25 cellular contexts compared by ENCODE assay signal in genomic region chr5:34600118-34600493, GRCh38.
"Had no signal": no experiment of that assay in that cellular context is flagged by ENCODE, and none has a peak within 500 bp of the region (broad histone marks: within the 10 kb centered on the region; RNA-seq: fewer than 3 reads in every experiment).

No MANE protein-coding gene starts in this region.

- H3K4me1 ChIP-seq: colonic mucosa had no signal

- H3K27ac ChIP-seq: colonic mucosa, esophagus squamous epithelium, gastroesophageal sphincter, heart right ventricle, VCaP had no signal

- H3K9me3 ChIP-seq: ascending aorta, colonic mucosa, esophagus squamous epithelium, gastroesophageal sphincter, heart right ventricle had no signal

- H3K4me3 ChIP-seq: ascending aorta, colonic mucosa, esophagus squamous epithelium, gastroesophageal sphincter, heart right ventricle had no signal

- H3K36me3 Mint-ChIP-seq: activated naive CD4-positive, alpha-beta T cell treated with anti-CD3 and anti-CD28 coated beads, Interleukin-2, amount 10 ng/mL, durations not matched to agents 7 days and 5 days; activated naive CD4-positive, alpha-beta T cell treated with anti-CD3 and anti-CD28 coated beads, Interleukin-2, amount 50 U/mL, for 72 hours; activated naive CD8-positive, alpha-beta T cell treated with anti-CD3 and anti-CD28 coated beads, Interleukin-2, amount 10 ng/mL, durations not matched to agents 7 days and 5 days had no signal

- H3K36me3 ChIP-seq: ascending aorta, colonic mucosa, esophagus squamous epithelium, gastroesophageal sphincter, heart right ventricle had no signal

- H3K4me1 Mint-ChIP-seq: activated CD4-positive, alpha-beta memory T cell treated with anti-CD3 and anti-CD28 coated beads, Interleukin-2, amount 10 ng/mL, durations not matched to agents 7 days and 5 days; activated CD4-positive, alpha-beta T cell treated with anti-CD3 and anti-CD28 coated beads, Interleukin-2, amount 10 ng/mL, durations not matched to agents 7 days and 5 days; activated naive CD4-positive, alpha-beta T cell treated with anti-CD3 and anti-CD28 coated beads, Interleukin-2, amount 10 ng/mL, durations not matched to agents 7 days and 5 days; activated naive CD8-positive, alpha-beta T cell treated with anti-CD3 and anti-CD28 coated beads, Interleukin-2, amount 10 ng/mL, durations not matched to agents 7 days and 5 days had no signal

- ATAC-seq: activated naive CD4-positive, alpha-beta T cell treated with anti-CD3 and anti-CD28 coated beads, Interleukin-2, amount 50 U/mL, for 72 hours; activated T-cell treated with anti-CD3 and anti-CD28 coated beads, Interleukin-2, amount 50 U/mL, for 72 hours; gastroesophageal sphincter; heart right ventricle; WTC11 had no signal

- H3K4me3 Mint-ChIP-seq: activated CD4-positive, alpha-beta memory T cell treated with anti-CD3 and anti-CD28 coated beads, Interleukin-2, amount 10 ng/mL, durations not matched to agents 7 days and 5 days; activated CD4-positive, alpha-beta T cell treated with anti-CD3 and anti-CD28 coated beads, Interleukin-2, amount 10 ng/mL, durations not matched to agents 7 days and 5 days; activated naive CD4-positive, alpha-beta T cell treated with anti-CD3 and anti-CD28 coated beads, Interleukin-2, amount 10 ng/mL, durations not matched to agents 7 days and 5 days; activated naive CD8-positive, alpha-beta T cell treated with anti-CD3 and anti-CD28 coated beads, Interleukin-2, amount 10 ng/mL, durations not matched to agents 7 days and 5 days; activated T-cell treated with anti-CD3 and anti-CD28 coated beads, Interleukin-2, amount 50 U/mL, for 24 hours; activated T-cell treated with anti-CD3 and anti-CD28 coated beads, Interleukin-2, amount 50 U/mL, for 72 hours; WTC11 had no signal

- H3K27me3 ChIP-seq: ascending aorta, colonic mucosa, esophagus squamous epithelium, gastroesophageal sphincter, heart right ventricle had no signal

- DNase-seq: activated CD4-positive, alpha-beta memory T cell treated with anti-CD3 and anti-CD28 coated beads, Interleukin-2, amount 10 ng/mL, durations not matched to agents 7 days and 5 days; activated CD4-positive, alpha-beta T cell treated with anti-CD3 and anti-CD28 coated beads for 1 hour; activated CD4-positive, alpha-beta T cell treated with anti-CD3 and anti-CD28 coated beads for 4 hours; activated CD4-positive, alpha-beta T cell treated with anti-CD3 and anti-CD28 coated beads, Interleukin-2, amount 10 ng/mL, durations not matched to agents 7 days and 5 days; activated CD4-positive, alpha-beta T cell treated with anti-CD3 and anti-CD28 coated beads, Interleukin-2, amount 50 U/mL, for 4 hours; activated CD8-positive, alpha-beta memory T cell treated with anti-CD3 and anti-CD28 coated beads, Interleukin-2, amount 50 U/mL, for 48 hours; activated gamma-delta T cell; activated naive CD4-positive, alpha-beta T cell; activated naive CD4-positive, alpha-beta T cell treated with anti-CD3 and anti-CD28 coated beads, Interleukin-2, amount 10 ng/mL, durations not matched to agents 7 days and 5 days; activated naive CD8-positive, alpha-beta T cell treated with anti-CD3 and anti-CD28 coated beads, Interleukin-2, amount 10 ng/mL, durations not matched to agents 7 days and 5 days; activated T-cell treated with anti-CD3 and anti-CD28 coated beads for 4 hours; activated T-cell treated with anti-CD3 and anti-CD28 coated beads, Interleukin-2, amount 50 U/mL, for 24 hours; activated T-cell treated with anti-CD3 and anti-CD28 coated beads, Interleukin-2, amount 50 U/mL, for 72 hours; caudate nucleus; colonic mucosa; effector CD8-positive, alpha-beta T cell; esophagus squamous epithelium; foreskin melanocyte; heart right ventricle; T-helper 2 cell had no signal

- H3K9me3 Mint-ChIP-seq: activated CD4-positive, alpha-beta memory T cell treated with anti-CD3 and anti-CD28 coated beads, Interleukin-2, amount 10 ng/mL, durations not matched to agents 7 days and 5 days; activated CD4-positive, alpha-beta T cell treated with anti-CD3 and anti-CD28 coated beads, Interleukin-2, amount 10 ng/mL, durations not matched to agents 7 days and 5 days; activated naive CD4-positive, alpha-beta T cell treated with anti-CD3 and anti-CD28 coated beads, Interleukin-2, amount 10 ng/mL, durations not matched to agents 7 days and 5 days; activated naive CD4-positive, alpha-beta T cell treated with anti-CD3 and anti-CD28 coated beads, Interleukin-2, amount 50 U/mL, for 72 hours; activated naive CD8-positive, alpha-beta T cell treated with anti-CD3 and anti-CD28 coated beads, Interleukin-2, amount 10 ng/mL, durations not matched to agents 7 days and 5 days; activated T-cell treated with anti-CD3 and anti-CD28 coated beads, Interleukin-2, amount 50 U/mL, for 24 hours; activated T-cell treated with anti-CD3 and anti-CD28 coated beads, Interleukin-2, amount 50 U/mL, for 72 hours had no signal

- H3K27me3 Mint-ChIP-seq: activated CD4-positive, alpha-beta T cell treated with anti-CD3 and anti-CD28 coated beads, Interleukin-2, amount 10 ng/mL, durations not matched to agents 7 days and 5 days; activated naive CD4-positive, alpha-beta T cell treated with anti-CD3 and anti-CD28 coated beads, Interleukin-2, amount 10 ng/mL, durations not matched to agents 7 days and 5 days had no signal

- H3K27ac Mint-ChIP-seq: activated CD4-positive, alpha-beta memory T cell treated with anti-CD3 and anti-CD28 coated beads, Interleukin-2, amount 10 ng/mL, durations not matched to agents 7 days and 5 days; activated CD4-positive, alpha-beta T cell treated with anti-CD3 and anti-CD28 coated beads, Interleukin-2, amount 10 ng/mL, durations not matched to agents 7 days and 5 days; activated naive CD4-positive, alpha-beta T cell treated with anti-CD3 and anti-CD28 coated beads, Interleukin-2, amount 10 ng/mL, durations not matched to agents 7 days and 5 days; activated naive CD4-positive, alpha-beta T cell treated with anti-CD3 and anti-CD28 coated beads, Interleukin-2, amount 50 U/mL, for 72 hours; activated naive CD8-positive, alpha-beta T cell treated with anti-CD3 and anti-CD28 coated beads, Interleukin-2, amount 10 ng/mL, durations not matched to agents 7 days and 5 days; activated T-cell treated with anti-CD3 and anti-CD28 coated beads, Interleukin-2, amount 50 U/mL, for 24 hours; activated T-cell treated with anti-CD3 and anti-CD28 coated beads, Interleukin-2, amount 50 U/mL, for 72 hours; WTC11 had no signal
